Comparison of ENCODE assay signal across 18 cellular contexts in genomic region chr17:57617218-57617617, GRCh38.
DNase-seq lines count a peak whose midpoint lies in the region; ATAC-seq, FAIRE-seq and TF ChIP-seq lines count a peak whose summit lies in the region.
"Had no signal": no experiment of that assay in that cellular context is flagged by ENCODE, and none has a peak within 500 bp of the region (broad histone marks: within the 10 kb centered on the region; RNA-seq: fewer than 3 reads in every experiment).

No MANE protein-coding gene starts in this region.

- H3K9ac ChIP-seq in Karpas-422 (ENCODE audit: low read length) (no peak overlapping the region), GM12878 (ENCODE audit: control insufficient read depth, insufficient read depth, low read length) (no peak overlapping the region)
- H3K9ac ChIP-seq: KMS-11 had no signal

- no peak overlapping the region for H3K27ac ChIP-seq in breast epithelium
- peak overlapping the region; percentile 87 for H3K27ac ChIP-seq in Karpas-422 (ENCODE audit: low read length)
- H3K27ac ChIP-seq in GM12878 (ENCODE audit: control insufficient read depth, insufficient read depth): no peak overlapping the region
- H3K27ac ChIP-seq: C4-2B, KMS-11 had no signal

- H2AFZ ChIP-seq in Karpas-422 (ENCODE audit: low read length) (no peak overlapping the region), GM12878 (ENCODE audit: control insufficient read depth, low read depth, low read length) (no peak overlapping the region)

- no peaks in the 10 kb centered on the region for H3K27me3 Mint-ChIP-seq in MCF 10A (ENCODE audit: insufficient read depth, unreplicated experiment)
- H3K27me3 Mint-ChIP-seq: CD4-positive, alpha-beta memory T cell had no signal

- RAD21 ChIA-PET in GM12878 (lab: Charles Lee; ENCODE audit: unreplicated experiment): interaction anchor here (1.2 kb wide), 1 partner anchor 38 kb away, joined by 4 read pairs; no protein-coding TSS in a partner anchor

- no peaks in the 10 kb centered on the region for H3K9me3 Mint-ChIP-seq in MCF 10A (ENCODE audit: unreplicated experiment)

- no peak for TF ChIP-seq POLR2A in breast epithelium (IDR thresholded peaks at IDR 0.05)
- TF ChIP-seq POLR2A in GM12878 (IDR thresholded peaks at IDR 0.05; ENCODE audit: low read depth, low read length): no peak

- TF ChIP-seq EP300 in GM12878 (IDR thresholded peaks at IDR 0.05; ENCODE audit: borderline replicate concordance in 1 of 2, control insufficient read depth in 1 of 2, low read depth in 2 of 2, low read length in 2 of 2): no peak

- TSS peak; percentile 33 for BruUV-seq in MCF 10A (replicated peaks; lab: Mats Ljungman, UMichigan)
- TSS peak; percentile 40 for BruUV-seq in GM12878 (replicated peaks; lab: Mats Ljungman, UMichigan)

- H3K36me3 ChIP-seq in breast epithelium: no peaks in the 10 kb centered on the region
- peaks cover 11% of the 10 kb centered on the region; the same call in 1 of the 2 replicates for H3K36me3 ChIP-seq in Karpas-422 (ENCODE audit: insufficient read depth, low read length)
- peaks cover 3 to 7% of the 10 kb centered on the region in 2 experiments for H3K36me3 ChIP-seq in GM12878 (ENCODE audit: control insufficient read depth in 2 of 2, insufficient read depth in 2 of 2, low read length in 1 of 2)

- no peak for FAIRE-seq in GM12878 (lab: Jason Lieb, UNC)
- FAIRE-seq: GM12891 had no signal

- ATAC-seq in GM12878 (no peak), HG03095 (IDR thresholded peaks at IDR 0.05; ENCODE audit: unreplicated experiment) (no peak), GM18867 (IDR thresholded peaks at IDR 0.05; ENCODE audit: unreplicated experiment) (no peak)

- no peak overlapping the region for H3K27ac Mint-ChIP-seq in MCF 10A (ENCODE audit: low read depth, unreplicated experiment)

- intact Hi-C loops in MCF 10A (cut with micrococcal nuclease): no loop called here
- intact Hi-C loops in breast epithelium (cut with DNase I; ENCODE audit: low total_unique reads): no loop called here
- intact Hi-C loops in GM12878 (cut with micrococcal nuclease; ENCODE audit: unreplicated experiment): no loop called here

- H3K4me1 Mint-ChIP-seq in MCF 10A (ENCODE audit: insufficient read depth, unreplicated experiment): no peaks in the 10 kb centered on the region

- CTCF ChIA-PET in MCF 10A (lab: Yijun Ruan, JAX) (interaction anchor here (0.9 to 1.1 kb wide), 2 partner anchors 19 to 55 kb away, joined by 3 to 5 read pairs; no protein-coding TSS in a partner anchor), GM12878 (lab: Yijun Ruan, JAX) (interaction anchor here (1.3 kb wide), 1 partner anchor 11 kb away, joined by 4 read pairs; no protein-coding TSS in a partner anchor)

- peaks cover 49% of the 10 kb centered on the region for H3K79me2 ChIP-seq in Karpas-422 (ENCODE audit: low read length)
- H3K79me2 ChIP-seq in GM12878 (ENCODE audit: control insufficient read depth, insufficient read depth, low read length): no peaks in the 10 kb centered on the region

- H3K4me3 ChIP-seq in breast epithelium (no peak overlapping the region), Karpas-422 (ENCODE audit: low read length) (0 out of 2 replicates have a peak overlapping the region, but pooled peaks have one; percentile 62), GM12878 (no peak overlapping the region)

- TF ChIP-seq CTCF in MCF 10A (IDR thresholded peaks at IDR 0.05; ENCODE audit: unreplicated experiment) (no peak), breast epithelium (IDR thresholded peaks at IDR 0.05) (no peak), GM12878 (IDR thresholded peaks at IDR 0.05 in 2 of 3, conservative IDR thresholded peaks at IDR 0.05 in 1 of 3; ENCODE audit: control insufficient read depth in 2 of 3, extremely low read depth in 1 of 3, insufficient read depth in 1 of 3, low read depth in 3 of 3, low read length in 3 of 3) (no peak)

- in situ Hi-C loops in GM12878 (cut with MboI): no loop called here

- H3K27me3 ChIP-seq in breast epithelium: no peaks in the 10 kb centered on the region
- no peaks in the 10 kb centered on the region for H3K27me3 ChIP-seq in Karpas-422 (ENCODE audit: low read length)
- no peaks in the 10 kb centered on the region for H3K27me3 ChIP-seq in GM12878 (replicated peaks in 1 of 2; ENCODE audit: control insufficient read depth in 2 of 2, insufficient read depth in 2 of 2, low read length in 1 of 2)

- H3K9me3 ChIP-seq in breast epithelium (no peaks in the 10 kb centered on the region), Karpas-422 (ENCODE audit: low read length) (no peaks in the 10 kb centered on the region), GM12878 (replicated peaks; ENCODE audit: control insufficient read depth, insufficient read depth, low read length) (no peaks in the 10 kb centered on the region; the same call in 2 of the 3 replicates)

- H3K4me1 ChIP-seq in breast epithelium: no peaks in the 10 kb centered on the region
- H3K4me1 ChIP-seq in Karpas-422 (ENCODE audit: low read length): peaks cover 85% of the 10 kb centered on the region
- H3K4me1 ChIP-seq in GM12878 (ENCODE audit: control insufficient read depth, insufficient read depth, low read length): peaks cover 11% of the 10 kb centered on the region

- no peak overlapping the region for H3K4me3 Mint-ChIP-seq in MCF 10A (ENCODE audit: unreplicated experiment)
- H3K4me3 Mint-ChIP-seq: CD4-positive, alpha-beta memory T cell had no signal

- peaks cover 30% of the 10 kb centered on the region for H3K36me3 Mint-ChIP-seq in MCF 10A (ENCODE audit: insufficient read depth, unreplicated experiment)

- H4K20me1 ChIP-seq in Karpas-422 (ENCODE audit: insufficient read depth, low read depth, low read length) (no peaks in the 10 kb centered on the region), GM12878 (ENCODE audit: control insufficient read depth, insufficient read depth) (no peaks in the 10 kb centered on the region)

- no peak for TF ChIP-seq RAD21 in GM12878 (IDR thresholded peaks at IDR 0.05; ENCODE audit: insufficient read depth, low read depth, low read length)

- H3K4me2 ChIP-seq in Karpas-422 (ENCODE audit: low read depth, low read length, poor library complexity, severe bottlenecking) (peak overlapping the region; percentile 73), GM12878 (ENCODE audit: control insufficient read depth, insufficient read depth) (no peak overlapping the region)
- H3K4me2 ChIP-seq: KMS-11 had no signal

- H3K9me2 ChIP-seq in Karpas-422 (replicated peaks; ENCODE audit: insufficient read depth, low read length): no peaks in the 10 kb centered on the region

- POLR2A ChIA-PET in MCF 10A (lab: Yijun Ruan, JAX) (interaction anchor here (0.7 to 1.5 kb wide), 2 partner anchors 10 to 103 kb away, joined by 4 read pairs; no protein-coding TSS in a partner anchor), GM12878 (lab: Charles Lee) (no interaction called here)

- DNase-seq in MCF 10A (ENCODE audit: unreplicated experiment) (no peak), breast epithelium (ENCODE audit: low spot score in 2 of 2) (no peak), Karpas-422 (no peak), GM12878 (ENCODE audit: low read depth, low spot score) (no peak), COLO829 (ENCODE audit: low spot score) (no peak)
- DNase-seq: 8988T; AML-193; Calu3; CD4-positive, alpha-beta memory T cell; DND-41; EL; GOT3; H7 had no signal

- SMC1A ChIA-PET in GM12878 (lab: Charles Lee; ENCODE audit: uncharacterized antibody, unreplicated experiment): interaction anchor here (1.2 to 1.9 kb wide), 2 partner anchors 11 to 55 kb away, joined by 3 to 6 read pairs; no protein-coding TSS in a partner anchor

TF ChIP-seq in GM12878, 131 proteins besides CTCF, POLR2A, EP300 and RAD21 (continues in another document):
- TF ChIP-seq, protein P1, sequence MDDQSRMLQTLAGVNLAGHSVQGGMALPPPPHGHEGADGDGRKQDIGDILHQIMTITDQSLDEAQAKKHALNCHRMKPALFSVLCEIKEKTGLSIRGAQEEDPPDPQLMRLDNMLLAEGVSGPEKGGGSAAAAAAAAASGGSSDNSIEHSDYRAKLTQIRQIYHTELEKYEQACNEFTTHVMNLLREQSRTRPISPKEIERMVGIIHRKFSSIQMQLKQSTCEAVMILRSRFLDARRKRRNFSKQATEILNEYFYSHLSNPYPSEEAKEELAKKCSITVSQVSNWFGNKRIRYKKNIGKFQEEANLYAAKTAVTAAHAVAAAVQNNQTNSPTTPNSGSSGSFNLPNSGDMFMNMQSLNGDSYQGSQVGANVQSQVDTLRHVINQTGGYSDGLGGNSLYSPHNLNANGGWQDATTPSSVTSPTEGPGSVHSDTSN (IDR thresholded peaks at IDR 0.05; ENCODE audit: insufficient replicate concordance, low read depth, low read length): no peak
- TF ChIP-seq SRF (IDR thresholded peaks at IDR 0.05; ENCODE audit: low read depth in 2 of 2, low read length in 2 of 2) (no peak), ZNF274 (IDR thresholded peaks at IDR 0.05; ENCODE audit: insufficient read depth, insufficient read length) (no peak), BCLAF1 (IDR thresholded peaks at IDR 0.05) (no peak), SMAD1 (IDR thresholded peaks at IDR 0.05; ENCODE audit: low read depth, partially characterized antibody) (no peak), IKZF2 (IDR thresholded peaks at IDR 0.05) (no peak), ZZZ3 (IDR thresholded peaks at IDR 0.05; ENCODE audit: control insufficient read depth, insufficient read length, low read depth) (no peak), FOXM1 (IDR thresholded peaks at IDR 0.05; ENCODE audit: low read depth, low read length) (no peak), KDM1A (IDR thresholded peaks at IDR 0.05; ENCODE audit: borderline replicate concordance) (no peak), EGR1 (IDR thresholded peaks at IDR 0.05; ENCODE audit: borderline replicate concordance in 1 of 2, low read depth in 2 of 2, low read length in 2 of 2) (no peak), SIN3A (IDR thresholded peaks at IDR 0.05; ENCODE audit: low read depth, low read length) (no peak)
